ENCODE assay signal across 8 cellular contexts in the genomic region with DNA sequence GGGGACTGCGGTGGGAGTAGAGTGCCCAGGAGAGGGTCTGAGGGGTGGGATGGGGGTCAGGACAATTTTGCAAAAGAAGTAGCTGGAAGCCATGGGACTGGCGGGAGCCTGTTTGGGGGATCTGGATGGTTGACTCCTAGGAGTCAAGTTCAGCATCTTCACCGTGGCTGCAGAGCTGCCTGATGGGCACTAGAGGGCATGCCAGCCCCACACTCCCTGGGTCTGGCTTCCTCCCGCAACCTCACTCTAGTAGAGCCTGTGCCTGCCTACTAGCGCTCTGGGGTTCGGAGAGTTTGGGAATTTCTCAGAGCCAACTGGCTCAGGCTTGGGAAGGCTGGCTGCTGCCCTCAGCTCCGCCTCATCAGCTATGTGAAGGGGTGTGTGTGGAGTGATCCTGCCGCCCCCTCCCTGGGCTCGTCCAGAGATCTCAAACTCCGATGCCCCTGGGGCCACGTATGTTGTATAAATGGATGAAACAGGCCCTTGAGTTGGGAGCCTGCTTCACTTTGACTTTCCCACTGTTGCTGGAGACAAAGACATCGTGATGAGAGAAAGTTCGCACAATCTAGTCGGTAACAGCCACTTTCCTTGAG.
DNase-seq lines count a peak whose midpoint lies in the region; ATAC-seq lines count a peak whose summit lies in the region.

No MANE protein-coding gene starts in this region.

- peak; percentile 49 for ATAC-seq in HG03045 (IDR thresholded peaks at IDR 0.05; ENCODE audit: unreplicated experiment)

- peak; percentile 20 for DNase-seq in NCI-H1092 treated with DMSO at 0.1 percent for 48 hours (lab: John Stamatoyannopoulos, UW)
- DNase-seq in NCI-H1092 (lab: John Stamatoyannopoulos, UW) = no peak
- DNase-seq in NCI-H446 (lab: John Stamatoyannopoulos, UW) = peak; percentile 56 to 89
- DNase-seq in activated CD4-positive, alpha-beta T cell treated with anti-CD3 and anti-CD28 coated beads, Interleukin-2, amount 50 U/mL, for 48 hours = peak; percentile 70 to 75
- peak; percentile 84 for DNase-seq in medulla oblongata (ENCODE audit: extremely low spot score)
- peak; percentile 39 for DNase-seq in stimulated activated CD8-positive, alpha-beta memory T cell treated with anti-CD3 and anti-CD28 coated beads, Interleukin-4, amount 100 ng/mL, for 24 hours (ENCODE audit: low read depth)

- H3K36me3 ChIP-seq in duodenal mucosa (ENCODE audit: control insufficient read depth in 1 of 2, insufficient read depth in 2 of 2, low read length in 2 of 2) = peaks cover 7 to 31% of the 10 kb centered on the region in 2 donors

- H3K4me1 ChIP-seq in duodenal mucosa (ENCODE audit: control insufficient read depth in 1 of 2, insufficient read depth in 2 of 2, low read length in 2 of 2) = peaks cover 15 to 29% of the 10 kb centered on the region in 2 donors

- no peak overlapping the region for H3K27ac ChIP-seq in duodenal mucosa (ENCODE audit: low read depth, low read length)

- peak overlapping the region in 1 of 2 donors; percentile 10 for H3K9ac ChIP-seq in duodenal mucosa (ENCODE audit: low read depth in 1 of 2, low read length in 2 of 2)

- no peaks in the 10 kb centered on the region for H3K27me3 ChIP-seq in duodenal mucosa (ENCODE audit: control insufficient read depth in 1 of 2, insufficient read depth in 2 of 2, low read length in 2 of 2)

- peak overlapping the region; percentile 56 to 63 for H3K4me3 ChIP-seq in duodenal mucosa (ENCODE audit: low read depth in 1 of 2, low read length in 2 of 2)

- no peaks in the 10 kb centered on the region for H3K9me3 ChIP-seq in duodenal mucosa (ENCODE audit: control insufficient read depth in 1 of 2, low read length in 2 of 2)
